8 cellular contexts compared by ENCODE assay signal in genomic region chr15:41894791-41895463, GRCh38. TPM values are rescaled to one million over a fixed set of nuclear protein-coding genes. Genes with fewer than 3 reads are reported as not detected.
A peak's percentile ranks its signal among the peaks of the same experiment; 100 is the strongest.
DNase-seq lines count a peak whose midpoint lies in the region; ATAC-seq and TF ChIP-seq lines count a peak whose summit lies in the region.

No MANE protein-coding gene starts in this region.

- peak; percentile 15; the same call in 1 of the 2 replicates for TF ChIP-seq CTCF in GM12875 (IDR thresholded peaks at IDR 0.05; ENCODE audit: borderline replicate concordance, insufficient read depth, low read depth, low read length)

- H3K36me3 Mint-ChIP-seq in naive B cell: no peaks in the 10 kb centered on the region
- H3K36me3 Mint-ChIP-seq in stimulated activated memory B cell treated with anti-CD40 and anti-IgM and Interleukin-4, amounts not matched to agents 10 μg/mL and 1 μg/mL and 100 μg/mL, for 72 hours: peaks cover 13% of the 10 kb centered on the region

- H3K9me3 Mint-ChIP-seq in naive B cell: no peaks in the 10 kb centered on the region
- H3K9me3 Mint-ChIP-seq in stimulated activated memory B cell treated with anti-CD40 and anti-IgM and Interleukin-4, amounts not matched to agents 10 μg/mL and 1 μg/mL and 100 μg/mL, for 72 hours: no peaks in the 10 kb centered on the region

- H3K4me1 Mint-ChIP-seq in naive B cell: peaks cover 26 to 48% (median 47%) of the 10 kb centered on the region in 3 donors
- peaks cover 37% of the 10 kb centered on the region for H3K4me1 Mint-ChIP-seq in stimulated activated memory B cell treated with anti-CD40 and anti-IgM and Interleukin-4, amounts not matched to agents 10 μg/mL and 1 μg/mL and 100 μg/mL, for 72 hours

- ATAC-seq in HG02588 (IDR thresholded peaks at IDR 0.05; ENCODE audit: unreplicated experiment) (peak; percentile 83), naive B cell (ENCODE audit: low read depth in 2 of 2) (peak; percentile 95 to 97)
- ATAC-seq in stimulated activated memory B cell treated with anti-CD40 and anti-IgM and Interleukin-4, amounts not matched to agents 10 μg/mL and 1 μg/mL and 100 μg/mL, for 72 hours: peak; percentile 98

- no peaks in the 10 kb centered on the region for H3K27me3 Mint-ChIP-seq in naive B cell
- H3K27me3 Mint-ChIP-seq in stimulated activated memory B cell treated with anti-CD40 and anti-IgM and Interleukin-4, amounts not matched to agents 10 μg/mL and 1 μg/mL and 100 μg/mL, for 72 hours: no peaks in the 10 kb centered on the region

- peak overlapping the region; percentile 55 to 89 (median 81) for H3K4me3 Mint-ChIP-seq in naive B cell
- peak overlapping the region; percentile 65 for H3K4me3 Mint-ChIP-seq in stimulated activated memory B cell treated with anti-CD40 and anti-IgM and Interleukin-4, amounts not matched to agents 10 μg/mL and 1 μg/mL and 100 μg/mL, for 72 hours

- peak overlapping the region; percentile 49 to 96 (median 91) for H3K27ac Mint-ChIP-seq in naive B cell
- H3K27ac Mint-ChIP-seq in stimulated activated memory B cell treated with anti-CD40 and anti-IgM and Interleukin-4, amounts not matched to agents 10 μg/mL and 1 μg/mL and 100 μg/mL, for 72 hours: peak overlapping the region; percentile 94

- DNase-seq in NCI-H2107 (lab: John Stamatoyannopoulos, UW) (peak; percentile 52), dermis microvascular lymphatic vessel endothelial cell (ENCODE audit: low read depth in 2 of 2) (peak; percentile 20 to 88), naive B cell (peak; percentile 77), NCI-H2227 treated with DMSO at 0.1 percent for 48 hours (lab: John Stamatoyannopoulos, UW) (no peak)
- DNase-seq in activated CD4-positive, alpha-beta T cell treated with anti-CD3 and anti-CD28 coated beads, Interleukin-2, amount 50 U/mL, for 4 hours: peak; percentile 76 to 79

- peak overlapping the region; percentile 6 for H3K4me3 ChIP-seq in GM12875 (ENCODE audit: low read depth, low read length)

RNA-seq across cellular contexts. Expression of gene SPTBN5, which starts 1.1 kb away (rescaled TPM):
- total RNA-seq in dermis microvascular lymphatic vessel endothelial cell: 0.63 and 2.7 TPM in 2 replicates
- polyA plus RNA-seq in naive B cell (ENCODE audit: low read depth in 6 of 6): not detected

RNA-seq across cellular contexts. Expression of gene PLA2G4B, which starts 56.3 kb away (rescaled TPM):
- 0.13 and 1.0 TPM in 2 replicates for total RNA-seq in dermis microvascular lymphatic vessel endothelial cell
- polyA plus RNA-seq in naive B cell (ENCODE audit: low read depth in 6 of 6): 1 to 10 TPM in 1 of 6 donors, under 1 TPM in 3, not detected in 2; 0.45 to 1.5 (median 0.48) TPM
